Comparison of ENCODE assay signal across 1 cellular context in the genomic region with DNA sequence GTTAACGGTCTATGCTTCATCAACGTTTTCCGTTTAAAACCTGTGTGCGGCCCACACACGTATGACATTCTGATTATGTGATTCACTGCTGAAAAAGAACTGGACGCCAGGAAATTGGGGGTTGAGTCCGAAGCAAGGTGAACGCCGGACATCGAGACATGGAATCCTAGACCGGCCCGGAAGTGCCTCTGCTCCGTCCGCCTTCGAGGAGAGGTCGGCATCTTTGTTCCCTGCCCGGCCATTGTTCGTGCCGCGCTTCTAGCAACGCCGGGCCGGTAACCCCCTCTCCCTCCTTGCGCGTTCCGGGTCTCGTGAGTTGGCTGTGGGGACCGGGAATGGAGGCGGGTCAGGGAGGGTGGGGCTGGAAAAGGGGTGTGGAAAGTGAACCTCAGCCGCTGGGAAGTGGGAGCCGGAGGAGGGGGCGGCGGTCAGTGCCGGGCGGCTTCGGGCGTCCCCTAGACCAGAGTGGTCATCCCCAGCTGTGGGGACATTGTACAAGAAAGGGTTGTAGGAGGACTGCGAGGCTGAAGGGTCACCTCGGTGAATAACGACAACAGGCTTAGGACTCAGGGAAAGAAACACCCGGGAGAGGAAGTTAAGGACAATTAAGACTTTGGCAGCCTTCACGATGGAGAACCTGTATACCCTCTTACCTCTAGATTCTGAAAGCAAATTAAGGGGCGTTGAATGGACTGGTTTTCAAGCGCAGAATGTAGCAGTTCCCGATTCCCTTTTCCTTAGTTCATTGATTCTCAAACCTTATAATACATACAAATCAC.
TF ChIP-seq lines count a peak whose summit lies in the region.

A gene (plus strand): TSS at position 220 of the 779 bp plus-strand sequence. CDS start 1,810 bp downstream, outside the sequence.

TF ChIP-seq in HepG2, 621 proteins besides CTCF, POLR2A, EP300 and RAD21 (continued from another document and continues in another):
- TF ChIP-seq, protein P1, sequence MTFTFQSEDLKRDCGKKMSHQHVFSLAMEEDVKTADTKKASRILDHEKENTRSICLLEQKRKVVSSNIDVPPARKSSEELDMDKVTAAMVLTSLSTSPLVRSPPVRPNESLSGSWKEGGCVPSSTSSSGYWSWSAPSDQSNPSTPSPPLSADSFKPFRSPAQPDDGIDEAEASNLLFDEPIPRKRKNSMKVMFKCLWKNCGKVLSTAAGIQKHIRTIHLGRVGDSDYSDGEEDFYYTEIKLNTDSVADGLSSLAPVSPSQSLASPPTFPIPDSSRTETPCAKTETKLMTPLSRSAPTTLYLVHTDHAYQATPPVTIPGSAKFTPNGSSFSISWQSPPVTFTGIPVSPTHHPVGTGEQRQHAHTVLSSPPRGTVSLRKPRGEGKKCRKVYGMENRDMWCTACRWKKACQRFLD (CRISPR knock-in tag; IDR thresholded peaks at IDR 0.05; ENCODE audit: borderline replicate concordance) = 0 out of 2 replicates have a peak, but pooled peaks have one; percentile 75
- TF ChIP-seq FOXP1 (IDR thresholded peaks at IDR 0.05) (no peak), FOXP1 (CRISPR knock-in tag; IDR thresholded peaks at IDR 0.05) (peak; percentile 46; the same call in 1 of the 2 replicates), GLI4 (CRISPR knock-in tag; IDR thresholded peaks at IDR 0.05; ENCODE audit: borderline replicate concordance) (no peak), ZNF746 (CRISPR knock-in tag; IDR thresholded peaks at IDR 0.05) (peak; percentile 21; the same call in 1 of the 2 replicates), ZNF138 (CRISPR knock-in tag; IDR thresholded peaks at IDR 0.05; ENCODE audit: low read depth) (peak; percentile 45; the same call in 1 of the 2 replicates), ZNF788 (CRISPR knock-in tag; IDR thresholded peaks at IDR 0.05; ENCODE audit: borderline replicate concordance) (peak; percentile 86; the same call in 1 of the 2 replicates), KMT2A (CRISPR knock-in tag; IDR thresholded peaks at IDR 0.05) (peak; percentile 98), HNRNPUL1 (IDR thresholded peaks at IDR 0.05; ENCODE audit: low read depth, low read length) (no peak), MED13 (CRISPR knock-in tag; IDR thresholded peaks at IDR 0.05) (no peak), EHMT2 (IDR thresholded peaks at IDR 0.05; ENCODE audit: borderline replicate concordance, low read depth, low read length) (peak; percentile 86; the same call in 1 of the 2 replicates), KLF11 (CRISPR knock-in tag; IDR thresholded peaks at IDR 0.05) (peak; percentile 68; the same call in 1 of the 2 replicates), NCOA2 (CRISPR knock-in tag; IDR thresholded peaks at IDR 0.05) (peak; percentile 61; the same call in 1 of the 2 replicates), PCBP1 (IDR thresholded peaks at IDR 0.05; ENCODE audit: borderline replicate concordance, low read depth, low read length) (peak; percentile 88; the same call in 1 of the 2 replicates), ZNF672 (CRISPR knock-in tag; IDR thresholded peaks at IDR 0.05) (no peak), EED (CRISPR knock-in tag; IDR thresholded peaks at IDR 0.05) (0 out of 2 replicates have a peak, but pooled peaks have one; percentile 53), MED8 (CRISPR knock-in tag; IDR thresholded peaks at IDR 0.05; ENCODE audit: insufficient replicate concordance) (peak; percentile 87), ZNF337 (CRISPR knock-in tag; IDR thresholded peaks at IDR 0.05; ENCODE audit: borderline replicate concordance, low read depth) (0 out of 2 replicates have a peak, but pooled peaks have one; percentile 48), ZNF598 (CRISPR knock-in tag; IDR thresholded peaks at IDR 0.05; ENCODE audit: borderline replicate concordance) (peak; percentile 95; the same call in 1 of the 2 replicates), ZNF616 (CRISPR knock-in tag; IDR thresholded peaks at IDR 0.05; ENCODE audit: low read depth) (0 out of 2 replicates have a peak, but pooled peaks have one; percentile 55), IRX3 (CRISPR knock-in tag; IDR thresholded peaks at IDR 0.05; ENCODE audit: borderline replicate concordance, low read depth) (peak; percentile 90; the same call in 1 of the 2 replicates), ZNF619 (CRISPR knock-in tag; IDR thresholded peaks at IDR 0.05) (0 out of 2 replicates have a peak, but pooled peaks have one; percentile 61), PHF5A (CRISPR knock-in tag; IDR thresholded peaks at IDR 0.05; ENCODE audit: low read depth, unreplicated experiment) (peak; percentile 26), ZMAT3 (CRISPR knock-in tag; conservative IDR thresholded peaks at IDR 0.05) (peak; percentile 92), POLR2G (IDR thresholded peaks at IDR 0.05; ENCODE audit: low read depth, low read length) (peak; percentile 92), ZSCAN9 (CRISPR knock-in tag; IDR thresholded peaks at IDR 0.05; ENCODE audit: borderline replicate concordance) (peak; percentile 59; the same call in 1 of the 2 replicates), KAT8 (CRISPR knock-in tag; IDR thresholded peaks at IDR 0.05) (peak; percentile 98), NCOA1 (CRISPR knock-in tag; IDR thresholded peaks at IDR 0.05) (no peak), ZNF670 (CRISPR knock-in tag; IDR thresholded peaks at IDR 0.05; ENCODE audit: borderline replicate concordance) (0 out of 2 replicates have a peak, but pooled peaks have one; percentile 16)
- TF ChIP-seq, protein P2, sequence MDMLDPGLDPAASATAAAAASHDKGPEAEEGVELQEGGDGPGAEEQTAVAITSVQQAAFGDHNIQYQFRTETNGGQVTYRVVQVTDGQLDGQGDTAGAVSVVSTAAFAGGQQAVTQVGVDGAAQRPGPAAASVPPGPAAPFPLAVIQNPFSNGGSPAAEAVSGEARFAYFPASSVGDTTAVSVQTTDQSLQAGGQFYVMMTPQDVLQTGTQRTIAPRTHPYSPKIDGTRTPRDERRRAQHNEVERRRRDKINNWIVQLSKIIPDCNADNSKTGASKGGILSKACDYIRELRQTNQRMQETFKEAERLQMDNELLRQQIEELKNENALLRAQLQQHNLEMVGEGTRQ (IDR thresholded peaks at IDR 0.05; ENCODE audit: low read depth, low read length) = no peak
- TF ChIP-seq, protein P2 (CRISPR knock-in tag; IDR thresholded peaks at IDR 0.05; ENCODE audit: borderline replicate concordance) = no peak
- TF ChIP-seq, protein P3, sequence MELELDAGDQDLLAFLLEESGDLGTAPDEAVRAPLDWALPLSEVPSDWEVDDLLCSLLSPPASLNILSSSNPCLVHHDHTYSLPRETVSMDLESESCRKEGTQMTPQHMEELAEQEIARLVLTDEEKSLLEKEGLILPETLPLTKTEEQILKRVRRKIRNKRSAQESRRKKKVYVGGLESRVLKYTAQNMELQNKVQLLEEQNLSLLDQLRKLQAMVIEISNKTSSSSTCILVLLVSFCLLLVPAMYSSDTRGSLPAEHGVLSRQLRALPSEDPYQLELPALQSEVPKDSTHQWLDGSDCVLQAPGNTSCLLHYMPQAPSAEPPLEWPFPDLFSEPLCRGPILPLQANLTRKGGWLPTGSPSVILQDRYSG (CRISPR knock-in tag; IDR thresholded peaks at IDR 0.05) = no peak
- TF ChIP-seq, protein P4, sequence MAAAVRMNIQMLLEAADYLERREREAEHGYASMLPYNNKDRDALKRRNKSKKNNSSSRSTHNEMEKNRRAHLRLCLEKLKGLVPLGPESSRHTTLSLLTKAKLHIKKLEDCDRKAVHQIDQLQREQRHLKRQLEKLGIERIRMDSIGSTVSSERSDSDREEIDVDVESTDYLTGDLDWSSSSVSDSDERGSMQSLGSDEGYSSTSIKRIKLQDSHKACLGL (CRISPR knock-in tag; IDR thresholded peaks at IDR 0.05) = 0 out of 2 replicates have a peak, but pooled peaks have one; percentile 48
- TF ChIP-seq, protein P5, sequence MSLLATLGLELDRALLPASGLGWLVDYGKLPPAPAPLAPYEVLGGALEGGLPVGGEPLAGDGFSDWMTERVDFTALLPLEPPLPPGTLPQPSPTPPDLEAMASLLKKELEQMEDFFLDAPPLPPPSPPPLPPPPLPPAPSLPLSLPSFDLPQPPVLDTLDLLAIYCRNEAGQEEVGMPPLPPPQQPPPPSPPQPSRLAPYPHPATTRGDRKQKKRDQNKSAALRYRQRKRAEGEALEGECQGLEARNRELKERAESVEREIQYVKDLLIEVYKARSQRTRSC (CRISPR knock-in tag; IDR thresholded peaks at IDR 0.05; ENCODE audit: low read depth) = no peak
- TF ChIP-seq, protein P6, sequence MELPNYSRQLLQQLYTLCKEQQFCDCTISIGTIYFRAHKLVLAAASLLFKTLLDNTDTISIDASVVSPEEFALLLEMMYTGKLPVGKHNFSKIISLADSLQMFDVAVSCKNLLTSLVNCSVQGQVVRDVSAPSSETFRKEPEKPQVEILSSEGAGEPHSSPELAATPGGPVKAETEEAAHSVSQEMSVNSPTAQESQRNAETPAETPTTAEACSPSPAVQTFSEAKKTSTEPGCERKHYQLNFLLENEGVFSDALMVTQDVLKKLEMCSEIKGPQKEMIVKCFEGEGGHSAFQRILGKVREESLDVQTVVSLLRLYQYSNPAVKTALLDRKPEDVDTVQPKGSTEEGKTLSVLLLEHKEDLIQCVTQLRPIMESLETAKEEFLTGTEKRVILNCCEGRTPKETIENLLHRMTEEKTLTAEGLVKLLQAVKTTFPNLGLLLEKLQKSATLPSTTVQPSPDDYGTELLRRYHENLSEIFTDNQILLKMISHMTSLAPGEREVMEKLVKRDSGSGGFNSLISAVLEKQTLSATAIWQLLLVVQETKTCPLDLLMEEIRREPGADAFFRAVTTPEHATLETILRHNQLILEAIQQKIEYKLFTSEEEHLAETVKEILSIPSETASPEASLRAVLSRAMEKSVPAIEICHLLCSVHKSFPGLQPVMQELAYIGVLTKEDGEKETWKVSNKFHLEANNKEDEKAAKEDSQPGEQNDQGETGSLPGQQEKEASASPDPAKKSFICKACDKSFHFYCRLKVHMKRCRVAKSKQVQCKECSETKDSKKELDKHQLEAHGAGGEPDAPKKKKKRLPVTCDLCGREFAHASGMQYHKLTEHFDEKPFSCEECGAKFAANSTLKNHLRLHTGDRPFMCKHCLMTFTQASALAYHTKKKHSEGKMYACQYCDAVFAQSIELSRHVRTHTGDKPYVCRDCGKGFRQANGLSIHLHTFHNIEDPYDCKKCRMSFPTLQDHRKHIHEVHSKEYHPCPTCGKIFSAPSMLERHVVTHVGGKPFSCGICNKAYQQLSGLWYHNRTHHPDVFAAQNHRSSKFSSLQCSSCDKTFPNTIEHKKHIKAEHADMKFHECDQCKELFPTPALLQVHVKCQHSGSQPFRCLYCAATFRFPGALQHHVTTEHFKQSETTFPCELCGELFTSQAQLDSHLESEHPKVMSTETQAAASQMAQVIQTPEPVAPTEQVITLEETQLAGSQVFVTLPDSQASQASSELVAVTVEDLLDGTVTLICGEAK (IDR thresholded peaks at IDR 0.05) = peak; percentile 86
- TF ChIP-seq, protein P6 (CRISPR knock-in tag; IDR thresholded peaks at IDR 0.05) = peak; percentile 69
- TF ChIP-seq, protein P7, sequence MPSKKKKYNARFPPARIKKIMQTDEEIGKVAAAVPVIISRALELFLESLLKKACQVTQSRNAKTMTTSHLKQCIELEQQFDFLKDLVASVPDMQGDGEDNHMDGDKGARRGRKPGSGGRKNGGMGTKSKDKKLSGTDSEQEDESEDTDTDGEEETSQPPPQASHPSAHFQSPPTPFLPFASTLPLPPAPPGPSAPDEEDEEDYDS (CRISPR knock-in tag; IDR thresholded peaks at IDR 0.05) = peak; percentile 67
- TF ChIP-seq, protein P8, sequence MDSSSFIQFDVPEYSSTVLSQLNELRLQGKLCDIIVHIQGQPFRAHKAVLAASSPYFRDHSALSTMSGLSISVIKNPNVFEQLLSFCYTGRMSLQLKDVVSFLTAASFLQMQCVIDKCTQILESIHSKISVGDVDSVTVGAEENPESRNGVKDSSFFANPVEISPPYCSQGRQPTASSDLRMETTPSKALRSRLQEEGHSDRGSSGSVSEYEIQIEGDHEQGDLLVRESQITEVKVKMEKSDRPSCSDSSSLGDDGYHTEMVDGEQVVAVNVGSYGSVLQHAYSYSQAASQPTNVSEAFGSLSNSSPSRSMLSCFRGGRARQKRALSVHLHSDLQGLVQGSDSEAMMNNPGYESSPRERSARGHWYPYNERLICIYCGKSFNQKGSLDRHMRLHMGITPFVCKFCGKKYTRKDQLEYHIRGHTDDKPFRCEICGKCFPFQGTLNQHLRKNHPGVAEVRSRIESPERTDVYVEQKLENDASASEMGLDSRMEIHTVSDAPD (CRISPR knock-in tag; IDR thresholded peaks at IDR 0.05) = no peak
